Comparison of ENCODE assay signal across 13 cellular contexts in the genomic region with DNA sequence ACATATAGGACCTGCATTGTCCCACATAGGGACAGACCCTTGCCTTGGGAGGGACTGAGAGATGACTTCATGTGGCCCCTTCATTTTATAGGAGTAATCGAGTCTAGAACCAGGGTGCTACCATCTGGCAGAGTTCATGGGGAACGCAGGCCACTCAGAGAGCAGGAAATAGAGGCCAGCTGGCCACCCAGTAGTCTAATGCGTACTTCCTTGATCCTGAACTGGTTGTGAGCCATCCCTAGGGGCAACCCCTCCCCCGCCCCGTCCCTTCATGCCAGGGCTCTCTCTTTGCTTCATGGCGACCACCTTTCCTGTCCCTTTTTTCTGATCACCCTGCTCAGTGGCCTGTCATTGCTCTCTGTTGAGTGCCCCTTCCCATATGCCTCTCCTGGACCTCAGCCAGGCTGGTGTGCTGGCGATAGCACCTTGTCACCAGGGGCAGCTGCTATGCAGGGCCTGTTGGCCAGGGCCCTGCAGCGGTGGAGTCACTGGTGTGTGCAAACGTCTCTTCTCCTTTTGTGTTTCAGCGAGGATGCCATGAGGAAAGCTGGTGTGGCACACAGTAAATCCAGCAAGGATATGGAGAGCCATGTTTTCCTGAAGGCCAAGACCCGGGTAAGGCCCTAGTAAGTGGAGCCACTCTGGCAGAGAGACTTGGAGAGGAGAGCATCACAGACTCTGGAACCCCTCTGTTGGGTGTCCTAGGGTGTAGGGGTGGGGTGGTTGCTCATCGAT. TPM values are rescaled to one million over a fixed set of nuclear protein-coding genes. Genes with fewer than 3 reads are reported as not detected.
DNase-seq lines count a peak whose midpoint lies in the region; ATAC-seq and TF ChIP-seq lines count a peak whose summit lies in the region.
"Had no signal": no experiment of that assay in that cellular context is flagged by ENCODE, and none has a peak within 500 bp of the region (broad histone marks: within the 10 kb centered on the region; RNA-seq: fewer than 3 reads in every experiment).

No MANE protein-coding gene starts in this region.

- H3K27me3 Mint-ChIP-seq in brain: no peaks in the 10 kb centered on the region
- H3K27me3 Mint-ChIP-seq in nephron (ENCODE audit: low read depth): no peaks in the 10 kb centered on the region
- no peaks in the 10 kb centered on the region for H3K27me3 Mint-ChIP-seq in activated CD4-positive, alpha-beta memory T cell treated with anti-CD3 and anti-CD28 coated beads for 36 hours

- POLR2A ChIA-PET in activated CD4-positive, alpha-beta memory T cell treated with anti-CD3 and anti-CD28 coated beads for 36 hours (lab: Charles Lee): no interaction called here

- ATAC-seq in HG03108 (IDR thresholded peaks at IDR 0.05; ENCODE audit: unreplicated experiment): no peak
- ATAC-seq in GM18873 (IDR thresholded peaks at IDR 0.05; ENCODE audit: low FRiP score, unreplicated experiment): no peak

- H3K4me3 Mint-ChIP-seq in brain (no peak overlapping the region), nephron (no peak overlapping the region)
- no peak overlapping the region for H3K4me3 Mint-ChIP-seq in activated CD4-positive, alpha-beta memory T cell treated with anti-CD3 and anti-CD28 coated beads for 36 hours

- CTCF ChIA-PET in activated CD4-positive, alpha-beta memory T cell treated with anti-CD3 and anti-CD28 coated beads for 36 hours (lab: Charles Lee): no interaction called here

- TF ChIP-seq CTCF in brain (conservative IDR thresholded peaks at IDR 0.05) (no peak), nephron (IDR thresholded peaks at IDR 0.05; ENCODE audit: unreplicated experiment in 3 of 3) (no peak)

- peak overlapping the region in 4 of 5 experiments; percentile 56 to 78 (median 74) for H3K27ac Mint-ChIP-seq in brain
- peak overlapping the region; percentile 33 to 86 (median 69) for H3K27ac Mint-ChIP-seq in nephron
- H3K27ac Mint-ChIP-seq in activated CD4-positive, alpha-beta memory T cell treated with anti-CD3 and anti-CD28 coated beads for 36 hours: no peak overlapping the region

- H3K9me3 Mint-ChIP-seq in brain: no peaks in the 10 kb centered on the region
- no peaks in the 10 kb centered on the region for H3K9me3 Mint-ChIP-seq in nephron
- no peaks in the 10 kb centered on the region for H3K9me3 Mint-ChIP-seq in activated CD4-positive, alpha-beta memory T cell treated with anti-CD3 and anti-CD28 coated beads for 36 hours

- intact Hi-C loops in activated CD4-positive, alpha-beta memory T cell treated with anti-CD3 and anti-CD28 coated beads for 36 hours (cut with micrococcal nuclease): no loop called here

- peaks cover 59% of the 10 kb centered on the region for H3K36me3 Mint-ChIP-seq in brain
- H3K36me3 Mint-ChIP-seq in nephron (ENCODE audit: low read depth): peaks cover 53% of the 10 kb centered on the region
- peaks cover 30% of the 10 kb centered on the region for H3K36me3 Mint-ChIP-seq in activated CD4-positive, alpha-beta memory T cell treated with anti-CD3 and anti-CD28 coated beads for 36 hours

- DNase-seq in D341Med (ENCODE audit: low spot score) (peak; percentile 27), NCI-H1092 treated with DMSO at 0.1 percent for 48 hours (lab: John Stamatoyannopoulos, UW) (peak; percentile 82), NOMO-1 (lab: John Stamatoyannopoulos, UW; ENCODE audit: unreplicated experiment in 2 of 2) (no peak)
- DNase-seq in activated CD4-positive, alpha-beta memory T cell treated with anti-CD3 and anti-CD28 coated beads for 36 hours: no peak
- DNase-seq: activated CD4-positive, alpha-beta T cell treated with anti-CD3 and anti-CD28 coated beads, Interleukin-2, amount 50 U/mL, for 4 hours; DND-41; NCI-H2107; SJCRH30; testis had no signal

- H3K4me1 Mint-ChIP-seq in brain: peaks cover 34% of the 10 kb centered on the region
- peaks cover 30% of the 10 kb centered on the region for H3K4me1 Mint-ChIP-seq in nephron
- H3K4me1 Mint-ChIP-seq in activated CD4-positive, alpha-beta memory T cell treated with anti-CD3 and anti-CD28 coated beads for 36 hours (ENCODE audit: low read depth): peaks cover 32% of the 10 kb centered on the region

RNA-seq across cellular contexts. Expression of a gene that starts 29.3 kb away (rescaled TPM):
- 50.1 TPM for polyA plus RNA-seq in brain (ENCODE audit: insufficient read depth, low read depth, low replicate concordance)
- 10 to 100 TPM; 93.3 to 97.4 TPM for total RNA-seq in activated CD4-positive, alpha-beta memory T cell treated with anti-CD3 and anti-CD28 coated beads for 36 hours

RNA-seq across cellular contexts. Expression of a gene that starts 41.2 kb away (rescaled TPM):
- 37.0 TPM for polyA plus RNA-seq in brain (ENCODE audit: insufficient read depth, low read depth, low replicate concordance)
- 10 to 100 TPM; 23.3 to 25.5 TPM for total RNA-seq in activated CD4-positive, alpha-beta memory T cell treated with anti-CD3 and anti-CD28 coated beads for 36 hours

Comparison
In these comparisons a context has a peak if more than half of its experiments do, and no peak if none do; other contexts are left out.
1. DNase-seq: peak in D341Med (single experiment) and NCI-H1092 treated with DMSO at 0.1 percent for 48 hours (single experiment); none in activated CD4-positive, alpha-beta memory T cell treated with anti-CD3 and anti-CD28 coated beads for 36 hours (single experiment) and NOMO-1 (0 of 2).